ENCODE assay signal across 10 cellular contexts in the genomic region with DNA sequence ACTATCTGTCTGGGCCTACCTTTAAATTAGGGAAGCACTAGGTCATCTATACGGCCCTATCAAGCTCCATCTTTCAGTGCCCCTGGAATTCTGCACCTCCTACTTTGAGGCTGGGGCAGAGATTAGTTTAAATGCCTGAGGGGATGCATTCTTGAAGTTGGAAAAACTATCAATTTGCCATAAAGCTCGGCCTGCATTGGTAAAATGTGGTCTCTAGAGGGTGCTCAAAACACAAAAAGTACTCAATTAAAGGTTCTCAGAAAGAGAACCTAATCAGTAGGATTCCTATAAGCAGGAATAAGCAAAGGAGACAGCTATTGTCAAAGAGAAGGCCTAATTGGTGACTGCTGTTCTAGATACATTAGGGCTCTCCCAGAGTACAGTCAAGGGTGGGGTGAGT.
DNase-seq lines count a peak whose midpoint lies in the region; ATAC-seq, FAIRE-seq and TF ChIP-seq lines count a peak whose summit lies in the region.
"Had no signal": no experiment of that assay in that cellular context is flagged by ENCODE, and none has a peak within 500 bp of the region (broad histone marks: within the 10 kb centered on the region; RNA-seq: fewer than 3 reads in every experiment).

No MANE protein-coding gene starts in this region.

- TF ChIP-seq CTCF in AG09319 (IDR thresholded peaks at IDR 0.05; ENCODE audit: low read depth, low read length) (peak; percentile 36), WTC11 (IDR thresholded peaks at IDR 0.05) (0 out of 2 replicates have a peak, but pooled peaks have one; percentile 18), HepG2 (CRISPR knock-in tag; IDR thresholded peaks at IDR 0.05) (peak; percentile 45)

- no peak for TF ChIP-seq RAD21 in HepG2 (CRISPR knock-in tag; IDR thresholded peaks at IDR 0.05)

- no peak for TF ChIP-seq POLR2A in HepG2 (IDR thresholded peaks at IDR 0.05; ENCODE audit: insufficient read depth in 1 of 2, low read depth in 2 of 2, low read length in 2 of 2)

- in situ Hi-C loops in HepG2 (cut with HindIII; ENCODE audit: extremely low pct_ligation_motif_present, low pct_unique_long_range_greater_than_20kb) = no loop called here

- H3K4me2 ChIP-seq in HepG2 (ENCODE audit: low read depth, low read length) = no peak overlapping the region

- no peak overlapping the region for H2AFZ ChIP-seq in HepG2 (ENCODE audit: low read length)

- no peak overlapping the region for H3K4me3 ChIP-seq in HepG2 (replicated peaks in 1 of 3; ENCODE audit: insufficient read depth in 1 of 3, low read depth in 2 of 3, low read length in 3 of 3)

- H3K27ac ChIP-seq in HepG2 (ENCODE audit: extremely low read length, insufficient read depth, low read length) = no peak overlapping the region

- no peaks in the 10 kb centered on the region for H3K4me1 ChIP-seq in HepG2 (ENCODE audit: insufficient read depth, low read length)

- H3K27me3 ChIP-seq in HepG2 (ENCODE audit: control insufficient read depth in 1 of 2, insufficient read depth in 2 of 2, low read length in 2 of 2) = no peaks in the 10 kb centered on the region

- no peak for TF ChIP-seq EP300 in HepG2 (IDR thresholded peaks at IDR 0.05; ENCODE audit: low read depth in 2 of 2, low read length in 2 of 2)
- TF ChIP-seq EP300 in HepG2 (CRISPR knock-in tag; IDR thresholded peaks at IDR 0.05; ENCODE audit: borderline replicate concordance) = no peak

- H3K36me3 Mint-ChIP-seq in WTC11 = no peaks in the 10 kb centered on the region
- H3K36me3 Mint-ChIP-seq: naive thymus-derived CD4-positive, alpha-beta T cell had no signal

- no peaks in the 10 kb centered on the region for H4K20me1 ChIP-seq in HepG2 (ENCODE audit: insufficient read depth, low read length)

- intact Hi-C loops in HepG2 (cut with micrococcal nuclease; ENCODE audit: unreplicated experiment) = loop anchor here (1.0 to 2.0 kb wide), 2 partner anchors 113 to 121 kb away; no protein-coding TSS in a partner anchor

- WGBS in HepG2 (ENCODE audit: low lambda C conversion rate) = 6% methylated on average over 2 of the region's 2 CpGs

- POLR2A ChIA-PET in WTC11 (lab: Charles Lee) = no interaction called here
- POLR2A ChIA-PET in HepG2 (lab: Yijun Ruan, JAX) = no interaction called here

- FAIRE-seq in GM18507 (lab: Jason Lieb, UNC) = peak; percentile 80
- no peak for FAIRE-seq in HepG2 (lab: Jason Lieb, UNC)
- FAIRE-seq: colon had no signal

- H3K9me3 ChIP-seq in HepG2 (ENCODE audit: low read length) = no peaks in the 10 kb centered on the region

- H3K79me2 ChIP-seq in HepG2 (ENCODE audit: insufficient read depth, low read length) = no peaks in the 10 kb centered on the region

- DNase-seq in AG09319 (ENCODE audit: extremely low read depth, low read depth) = no peak
- DNase-seq in GM18507 (ENCODE audit: extremely low spot score, insufficient read length, low read depth) = no peak
- peak; percentile 12 for DNase-seq in WTC11 (ENCODE audit: low spot score)
- no peak for DNase-seq in HepG2 (ENCODE audit: low spot score)
- no peak for DNase-seq in A172 (ENCODE audit: low spot score)
- no peak for DNase-seq in SHP77 (lab: John Stamatoyannopoulos, UW)
- DNase-seq in activated CD8-positive, alpha-beta memory T cell treated with anti-CD3 and anti-CD28 coated beads for 24 hours = no peak

- no peaks in the 10 kb centered on the region; the same call in 1 of the 2 replicates for H3K27me3 Mint-ChIP-seq in WTC11 (ENCODE audit: low read depth)
- H3K27me3 Mint-ChIP-seq: naive thymus-derived CD4-positive, alpha-beta T cell had no signal

- H3K4me1 Mint-ChIP-seq in WTC11 = peaks cover 6% of the 10 kb centered on the region
- H3K4me1 Mint-ChIP-seq: naive thymus-derived CD4-positive, alpha-beta T cell had no signal

- H3K36me3 ChIP-seq in HepG2 (replicated peaks in 1 of 2; ENCODE audit: control insufficient read depth in 1 of 2, insufficient read depth in 2 of 2, low read length in 2 of 2) = no peaks in the 10 kb centered on the region

- no peak overlapping the region for H3K4me3 Mint-ChIP-seq in WTC11
- H3K4me3 Mint-ChIP-seq: naive thymus-derived CD4-positive, alpha-beta T cell had no signal

- no TSS peak for BruUV-seq in HepG2 (replicated peaks; lab: Mats Ljungman, UMichigan)

- CTCF ChIA-PET in WTC11 (lab: Charles Lee) (interaction anchor here (0.7 to 1.8 kb wide), 12 partner anchors 8 to 792 kb away, joined by 3 to 11 read pairs (median 4); partner anchors contain the start of gene AMER1), HepG2 (lab: Yijun Ruan, JAX; ENCODE audit: low intra/inter-chr PET ratio, low total read pairs) (no interaction called here)

- H3K9ac ChIP-seq in HepG2 (ENCODE audit: insufficient read depth, low read depth, low read length) = no peak overlapping the region

- peaks cover 12% of the 10 kb centered on the region for H3K9me3 Mint-ChIP-seq in WTC11

- no peak overlapping the region for H3K27ac Mint-ChIP-seq in WTC11

- peak; percentile 83 for ATAC-seq in WTC11
- no peak for ATAC-seq in HepG2
- ATAC-seq in GM21360 (IDR thresholded peaks at IDR 0.05; ENCODE audit: unreplicated experiment) = no peak
- ATAC-seq: naive thymus-derived CD4-positive, alpha-beta T cell had no signal

TF ChIP-seq in WTC11, 78 proteins besides CTCF, POLR2A, EP300 and RAD21:
- TF ChIP-seq TP53 (CRISPR knock-in tag; IDR thresholded peaks at IDR 0.05) = no peak
- TF ChIP-seq MLX (CRISPR knock-in tag; IDR thresholded peaks at IDR 0.05) = no peak

TF ChIP-seq in HepG2, 621 proteins besides CTCF, POLR2A, EP300 and RAD21:
- TF ChIP-seq ZSCAN21 (CRISPR knock-in tag; IDR thresholded peaks at IDR 0.05; ENCODE audit: borderline replicate concordance) = no peak
- TF ChIP-seq GMEB1 (CRISPR knock-in tag; IDR thresholded peaks at IDR 0.05; ENCODE audit: borderline replicate concordance) = no peak
- TF ChIP-seq SMC3 (IDR thresholded peaks at IDR 0.05; ENCODE audit: low read length) = peak; percentile 17; the same call in 1 of the 2 replicates
- TF ChIP-seq STAG1 (CRISPR knock-in tag; IDR thresholded peaks at IDR 0.05) = peak; percentile 54
